Comparison of ENCODE assay signal across 10 cellular contexts in the genomic region with DNA sequence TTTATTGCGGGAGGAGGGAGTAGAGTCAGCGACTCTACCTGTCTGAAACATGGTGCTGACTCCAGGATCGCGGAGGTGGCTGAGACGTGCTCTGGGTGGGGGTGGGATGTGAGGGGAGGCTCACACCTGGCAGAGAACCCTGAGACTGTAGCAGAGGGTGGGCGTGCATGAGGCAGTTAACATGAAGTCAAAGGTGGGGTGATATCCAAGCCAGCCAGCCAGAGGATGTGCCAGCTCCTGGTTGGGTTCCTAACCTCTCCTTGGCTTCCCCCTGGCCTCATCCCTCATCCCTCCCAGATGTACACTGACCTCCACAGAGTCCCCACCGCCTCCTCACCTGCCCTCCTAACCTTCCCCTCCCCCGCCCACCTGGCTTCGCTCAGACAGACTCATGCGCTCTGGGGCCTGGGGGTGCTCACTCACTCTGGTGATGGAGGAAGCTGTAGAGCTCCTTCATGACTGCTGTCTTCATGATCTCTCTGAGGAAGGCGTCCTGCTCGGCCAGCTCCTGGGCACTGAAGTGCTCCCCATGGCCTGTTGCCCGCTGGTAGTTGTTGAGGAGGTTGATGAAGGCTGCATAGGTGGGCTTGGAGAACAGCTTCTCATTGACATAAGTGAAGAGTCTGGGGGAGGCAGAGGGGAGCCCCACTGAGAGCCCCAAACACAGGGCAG. TPM values are rescaled to one million over a fixed set of nuclear protein-coding genes. Genes with fewer than 3 reads are reported as not detected.
A peak's percentile ranks its signal among the peaks of the same experiment; 100 is the strongest.
DNase-seq lines count a peak whose midpoint lies in the region; ATAC-seq, FAIRE-seq and TF ChIP-seq lines count a peak whose summit lies in the region.
"Had no signal": no experiment of that assay in that cellular context is flagged by ENCODE, and none has a peak within 500 bp of the region (broad histone marks: within the 10 kb centered on the region; RNA-seq: fewer than 3 reads in every experiment).

No MANE protein-coding gene starts in this region.

- H3K4me3 ChIP-seq in adrenal gland (no peak overlapping the region), esophagus squamous epithelium (peak overlapping the region in 1 of 4 donors; percentile 34), transverse colon (no peak overlapping the region), pancreas (no peak overlapping the region), SK-N-SH (ENCODE audit: low read depth in 2 of 2, low read length in 1 of 2) (no peak overlapping the region)

- H3K27ac ChIP-seq in adrenal gland (peak overlapping the region in 3 of 5 donors; percentile 71 to 82 (median 82)), esophagus squamous epithelium (peak overlapping the region; percentile 3 to 89 (median 88)), transverse colon (peak overlapping the region; percentile 5 to 93 (median 88)), pancreas (peak overlapping the region in 2 of 4 donors; percentile 2 to 46), SK-N-SH (ENCODE audit: low read depth in 2 of 2, low read length in 1 of 2) (no peak overlapping the region)
- H3K27ac ChIP-seq: WERI-Rb-1 had no signal

- no peak for FAIRE-seq in pancreas (lab: Jason Lieb, UNC)

- H3K9me3 ChIP-seq in adrenal gland (replicated peaks in 1 of 3) (no peaks in the 10 kb centered on the region), esophagus squamous epithelium (no peaks in the 10 kb centered on the region), transverse colon (no peaks in the 10 kb centered on the region), pancreas (no peaks in the 10 kb centered on the region), SK-N-SH (no peaks in the 10 kb centered on the region)

- H3K9me2 ChIP-seq in SK-N-SH, result no peaks in the 10 kb centered on the region

- TF ChIP-seq CTCF in adrenal gland (IDR thresholded peaks at IDR 0.05) (no peak), esophagus squamous epithelium (IDR thresholded peaks at IDR 0.05) (no peak), omental fat pad (IDR thresholded peaks at IDR 0.05) (no peak), transverse colon (IDR thresholded peaks at IDR 0.05) (no peak), pancreas (IDR thresholded peaks at IDR 0.05) (no peak), SK-N-SH (IDR thresholded peaks at IDR 0.05) (no peak)

- H3K79me2 ChIP-seq in SK-N-SH (ENCODE audit: insufficient read depth), result no peaks in the 10 kb centered on the region

- peak; percentile 4 for ATAC-seq in omental fat pad (ENCODE audit: low FRiP score)
- no peak for ATAC-seq in pancreas

- H2AFZ ChIP-seq in SK-N-SH (ENCODE audit: low read depth), result no peak overlapping the region

- no peaks in the 10 kb centered on the region for H3F3A ChIP-seq in SK-N-SH (replicated peaks; ENCODE audit: insufficient read depth)

- H4K20me1 ChIP-seq in SK-N-SH (ENCODE audit: insufficient read depth), result no peaks in the 10 kb centered on the region

- CTCF ChIA-PET in SK-N-SH (lab: Yijun Ruan, JAX), result interaction anchor here (0.7 to 43.0 kb wide), 27 partner anchors 10 to 683 kb away, joined by 3 to 1294 read pairs (median 8); partner anchors contain the start of genes ENDOU, RAPGEF3, RPAP3 and SLC48A1

- H3K27me3 ChIP-seq in adrenal gland (no peaks in the 10 kb centered on the region), esophagus squamous epithelium (no peaks in the 10 kb centered on the region), transverse colon (no peaks in the 10 kb centered on the region), pancreas (no peaks in the 10 kb centered on the region), SK-N-SH (ENCODE audit: insufficient read depth) (no peaks in the 10 kb centered on the region)

- H3K4me2 ChIP-seq in SK-N-SH, result no peak overlapping the region

- H3K4me1 ChIP-seq in adrenal gland (replicated peaks in 1 of 2) (peaks cover 24 to 37% of the 10 kb centered on the region in 2 donors), esophagus squamous epithelium (peaks cover 26 to 56% (median 41%) of the 10 kb centered on the region in 3 donors), transverse colon (peaks cover 24 to 36% (median 26%) of the 10 kb centered on the region in 4 donors), pancreas (peaks cover 0 to 20% (median 0%) of the 10 kb centered on the region in 3 donors), SK-N-SH (ENCODE audit: control insufficient read depth in 1 of 2, insufficient read depth in 2 of 2, low read depth in 1 of 2, low read length in 1 of 2) (peaks cover 4 to 14% of the 10 kb centered on the region in 2 experiments; a peak in 2 of 4 replicates)

- in situ Hi-C loops in transverse colon (cut with MboI; ENCODE audit: low pct_ligation_motif_present in 1 of 4, low pct_unique_long_range_greater_than_20kb in 1 of 4, low sequenced_read_pairs in 3 of 4), result loop anchor here in 2 of 4 donors (5.0 to 10.0 kb wide), 3 partner anchors 59 to 119 kb away; partner anchors contain the start of gene SLC48A1 (in 1 of the 2)

- H3K36me3 ChIP-seq in adrenal gland (replicated peaks in 1 of 2), result no peaks in the 10 kb centered on the region
- H3K36me3 ChIP-seq in esophagus squamous epithelium, result peaks cover 0 to 65% (median 0%) of the 10 kb centered on the region in 3 donors
- no peaks in the 10 kb centered on the region for H3K36me3 ChIP-seq in transverse colon
- H3K36me3 ChIP-seq in pancreas, result no peaks in the 10 kb centered on the region
- no peaks in the 10 kb centered on the region for H3K36me3 ChIP-seq in SK-N-SH (replicated peaks in 1 of 2; ENCODE audit: control insufficient read depth in 1 of 2, insufficient read depth in 2 of 2, low read length in 1 of 2)
- H3K36me3 ChIP-seq: WERI-Rb-1 had no signal

- no peak overlapping the region for H3K9ac ChIP-seq in SK-N-SH

- DNase-seq in adrenal gland, result peak in 3 of 7 donors; percentile 42 to 58 (median 47)
- DNase-seq in esophagus squamous epithelium (lab: John Stamatoyannopoulos, UW), result no peak
- DNase-seq in omental fat pad (ENCODE audit: low spot score), result no peak
- DNase-seq in transverse colon, result no peak
- DNase-seq in T-helper 2 cell, result no peak
- DNase-seq in pancreas, result no peak
- no peak for DNase-seq in SK-N-SH

- WGBS in adrenal gland, 4 donors, result 66 to 80% (median 75%) methylated on average over 7 to 13 of the region's 13 CpGs
- WGBS in esophagus squamous epithelium, 2 donors, result 61% methylated on average over 6 of the region's 13 CpGs; no CpG with 5 or more reads in 1 of the 2 donors
- 79% methylated on average over 13 of the region's 13 CpGs; no CpG with 5 or more reads in 1 of the 2 donors for WGBS in transverse colon (ENCODE audit: low coverage in 1 of 2), 2 donors
- WGBS in pancreas, 2 donors, result 70 to 74% methylated on average over 13 of the region's 13 CpGs
- 85% methylated on average over 13 of the region's 13 CpGs for WGBS in SK-N-SH (ENCODE audit: low lambda C conversion rate)

- TF ChIP-seq RAD21 in SK-N-SH (IDR thresholded peaks at IDR 0.05; ENCODE audit: low read length), result no peak

- intact Hi-C loops in adrenal gland (cut with DNase I) (loop anchor here (5.0 to 10.0 kb wide), 2 partner anchors 121 to 229 kb away; no protein-coding TSS in a partner anchor), esophagus squamous epithelium (cut with DNase I) (loop anchor here (5.0 kb wide), 2 partner anchors 61 to 121 kb away; no protein-coding TSS in a partner anchor), transverse colon (cut with DNase I; ENCODE audit: low total_unique reads) (loop anchor here (5.0 kb wide), 1 partner anchor 121 kb away; no protein-coding TSS in a partner anchor), pancreas (cut with DNase I) (loop anchor here in 2 of 3 donors (5.0 to 10.0 kb wide), 3 partner anchors 59 to 121 kb away; partner anchors contain the start of gene SLC48A1 (in 1 of the 2))

- no peak for TF ChIP-seq EP300 in transverse colon (IDR thresholded peaks at IDR 0.05; ENCODE audit: low read depth)
- TF ChIP-seq EP300 in SK-N-SH (IDR thresholded peaks at IDR 0.05; ENCODE audit: borderline replicate concordance in 1 of 2, low read depth in 1 of 2, low read length in 1 of 2), result no peak

- POLR2A ChIA-PET in SK-N-SH (lab: Yijun Ruan, JAX), result interaction anchor here (0.6 to 1.4 kb wide), 2 partner anchors 121 to 999 kb away, joined by 3 to 4 read pairs; no protein-coding TSS in a partner anchor

- TF ChIP-seq POLR2A in adrenal gland (IDR thresholded peaks at IDR 0.05), result no peak
- no peak for TF ChIP-seq POLR2A in esophagus squamous epithelium (IDR thresholded peaks at IDR 0.05)
- no peak for TF ChIP-seq POLR2A in transverse colon (IDR thresholded peaks at IDR 0.05)

RNA-seq across cellular contexts. Expression of gene ENDOU, which starts 9.3 kb away (rescaled TPM):
- total RNA-seq in adrenal gland (1 to 10 TPM in 3 of 8 donors, under 1 TPM in 2, not detected in 3; 0.18 to 2.6 (median 1.1) TPM), esophagus squamous epithelium (100 to 1,000 TPM in 1 of 4 donors, 10 to 100 TPM in 3; 39.8 to 112 (median 46.3) TPM), omental fat pad (1 to 10 TPM; 2.1 to 2.7 (median 2.2) TPM), transverse colon (under 1 TPM in 1 of 4 donors, not detected in 3; 0.32 TPM), pancreas (under 1 TPM in 1 of 6 donors, not detected in 5; 0.20 TPM)
- polyA plus RNA-seq in adrenal gland (under 1 TPM; 0.11 to 0.51 (median 0.16) TPM), pancreas (under 1 TPM; 0.11 to 0.23 TPM), SK-N-SH (2012; rRNA removed) (not detected in 2 replicates)
- not detected in 2 replicates for polyA plus RNA-seq in SK-N-SH (2012; cell fraction: cytosol; rRNA removed)
- not detected in 2 replicates for polyA plus RNA-seq in SK-N-SH (2012; cell fraction: nucleus; rRNA removed)
- total RNA-seq: lung microvascular endothelial cell, occipital lobe had no signal

RNA-seq across cellular contexts. Expression of gene RPAP3, which starts 10.2 kb away (rescaled TPM):
- total RNA-seq in adrenal gland (10 to 100 TPM in 7 of 8 donors, 1 to 10 TPM in 1; 9.1 to 26.5 (median 16.7) TPM), esophagus squamous epithelium (10 to 100 TPM in 3 of 4 donors, 1 to 10 TPM in 1; 7.7 to 20.3 (median 17.7) TPM), omental fat pad (10 to 100 TPM; 10.5 to 14.2 (median 12.7) TPM), transverse colon (10 to 100 TPM in 1 of 4 donors, 1 to 10 TPM in 3; 8.1 to 16.0 (median 9.3) TPM), pancreas (10 to 100 TPM in 2 of 6 donors, 1 to 10 TPM in 4; 6.0 to 12.1 (median 9.2) TPM)
- polyA plus RNA-seq in adrenal gland (10 to 100 TPM in 1 of 3 donors, 1 to 10 TPM in 2; 7.3 to 56.1 (median 7.3) TPM), pancreas (1 to 10 TPM; 3.3 to 8.8 TPM), SK-N-SH (2012; rRNA removed) (6.7 and 9.3 TPM in 2 replicates)
- polyA plus RNA-seq in SK-N-SH (2012; cell fraction: cytosol; rRNA removed), result 11.0 and 15.7 TPM in 2 replicates
- 2.4 and 7.6 TPM in 2 replicates for polyA plus RNA-seq in SK-N-SH (2012; cell fraction: nucleus; rRNA removed)

RNA-seq across cellular contexts. Expression of gene RAPGEF3, which starts 42.7 kb away (rescaled TPM):
- 10 to 100 TPM in 3 of 8 donors, 1 to 10 TPM in 5; 2.4 to 14.6 (median 9.3) TPM for total RNA-seq in adrenal gland
- 10 to 100 TPM in 2 of 3 donors, 1 to 10 TPM in 1; 1.4 to 69.4 (median 43.8) TPM for polyA plus RNA-seq in adrenal gland
- total RNA-seq in esophagus squamous epithelium, result 10 to 100 TPM; 12.9 to 39.3 (median 22.5) TPM
- total RNA-seq in omental fat pad, result 100 to 1,000 TPM in 1 of 4 donors, 10 to 100 TPM in 3; 24.2 to 270 (median 59.1) TPM
- total RNA-seq in transverse colon, result 10 to 100 TPM in 2 of 4 donors, 1 to 10 TPM in 2; 8.1 to 51.7 (median 24.6) TPM
- total RNA-seq in pancreas, result 1 to 10 TPM; 2.5 to 6.7 (median 5.0) TPM
- 10 to 100 TPM; 51.4 to 54.4 TPM for polyA plus RNA-seq in pancreas
- 0.90 and 0.93 TPM in 2 replicates for polyA plus RNA-seq in SK-N-SH (2012; rRNA removed)
- polyA plus RNA-seq in SK-N-SH (2012; cell fraction: cytosol; rRNA removed), result 0.23 and 0.42 TPM in 2 replicates
- 3.8 and 4.7 TPM in 2 replicates for polyA plus RNA-seq in SK-N-SH (2012; cell fraction: nucleus; rRNA removed)

RNA-seq across cellular contexts. Expression of gene SLC48A1, which starts 57.0 kb away (rescaled TPM):
- total RNA-seq in adrenal gland (10 to 100 TPM; 52.5 to 91.9 (median 73.6) TPM), esophagus squamous epithelium (10 to 100 TPM; 18.9 to 35.4 (median 25.4) TPM), omental fat pad (10 to 100 TPM; 27.6 to 50.3 (median 48.1) TPM), transverse colon (10 to 100 TPM; 19.9 to 76.7 (median 23.1) TPM), pancreas (10 to 100 TPM; 12.2 to 17.2 (median 13.9) TPM)
- polyA plus RNA-seq in adrenal gland (10 to 100 TPM; 36.3 to 51.0 (median 44.8) TPM), pancreas (10 to 100 TPM; 12.4 to 14.2 TPM), SK-N-SH (2012; rRNA removed) (7.3 and 8.1 TPM in 2 replicates)
- polyA plus RNA-seq in SK-N-SH (2012; cell fraction: cytosol; rRNA removed), result 4.7 and 6.8 TPM in 2 replicates
- 13.1 and 16.1 TPM in 2 replicates for polyA plus RNA-seq in SK-N-SH (2012; cell fraction: nucleus; rRNA removed)

Comparison
In these comparisons a context has a peak if more than half of its experiments do, and no peak if none do; other contexts are left out.
1. H3K27ac ChIP-seq: peak in adrenal gland (3 of 5), esophagus squamous epithelium (4 of 4) and transverse colon (4 of 4); none in SK-N-SH (0 of 2).
2. RNA of gene ENDOU, which starts 9.3 kb away (total RNA-seq): 39.8 to 112 TPM in esophagus squamous epithelium; 2.1 to 2.7 TPM in omental fat pad, 0.18 to 2.6 TPM in adrenal gland, 0.20 TPM in pancreas and 0.32 TPM in transverse colon; every median in the first group is over 10 times any median in the second.